24 cellular contexts compared by ENCODE assay signal in genomic region chr4:156676116-156676851, GRCh38.
"Had no signal": no experiment of that assay in that cellular context is flagged by ENCODE, and none has a peak within 500 bp of the region (broad histone marks: within the 10 kb centered on the region; RNA-seq: fewer than 3 reads in every experiment).

No MANE protein-coding gene starts in this region.

- H3K27ac Mint-ChIP-seq: activated naive CD8-positive, alpha-beta T cell; naive thymus-derived CD8-positive, alpha-beta T cell; progenitor cell of endocrine pancreas had no signal

- DNase-seq: activated CD4-positive, alpha-beta T cell treated with anti-CD3 and anti-CD28 coated beads for 4 hours; activated CD4-positive, alpha-beta T cell treated with anti-CD3 and anti-CD28 coated beads, Interleukin-2, amount 50 U/mL, for 48 hours; activated CD4-positive, CD25-positive, alpha-beta regulatory T cell; activated CD8-positive, alpha-beta memory T cell treated with anti-CD3 and anti-CD28 coated beads for 24 hours; activated effector memory CD4-positive, alpha-beta T cell treated with Interleukin-2 at 50 U/mL for 16 hours; activated naive CD4-positive, alpha-beta T cell treated with Interleukin-2 at 50 U/mL for 16 hours; anterior cingulate cortex; caudate nucleus; cortex of kidney; left cardiac atrium; left ventricle myocardium superior; naive thymus-derived CD8-positive, alpha-beta T cell; ovary; stimulated activated CD4-positive, alpha-beta T cell treated with anti-CD3 and anti-CD28 coated beads, Interleukin-15, amount 100 ng/mL, for 24 hours; stimulated activated CD4-positive, alpha-beta T cell treated with anti-CD3 and anti-CD28 coated beads, Interleukin-2, amount 100 ng/mL, for 24 hours; stimulated activated naive CD4-positive, alpha-beta T cell had no signal

- H3K27me3 Mint-ChIP-seq: activated naive CD8-positive, alpha-beta T cell; naive thymus-derived CD8-positive, alpha-beta T cell; progenitor cell of endocrine pancreas had no signal

- H3K4me1 Mint-ChIP-seq: naive thymus-derived CD8-positive, alpha-beta T cell had no signal

- H3K36me3 Mint-ChIP-seq: activated naive CD8-positive, alpha-beta T cell; naive thymus-derived CD8-positive, alpha-beta T cell had no signal

- H3K4me2 ChIP-seq: hepatocyte had no signal

- H3K4me3 ChIP-seq: body of pancreas, gastroesophageal sphincter, hepatocyte, ovary, suprapubic skin, tibial nerve had no signal

- H3K27ac ChIP-seq: body of pancreas, gastroesophageal sphincter, hepatocyte, ovary, suprapubic skin, tibial nerve had no signal

- H3K9me3 ChIP-seq: body of pancreas, gastroesophageal sphincter, ovary, suprapubic skin, tibial nerve had no signal

- H3K4me3 Mint-ChIP-seq: activated naive CD8-positive, alpha-beta T cell; naive thymus-derived CD8-positive, alpha-beta T cell had no signal

- H3K36me3 ChIP-seq: gastroesophageal sphincter, ovary, suprapubic skin, tibial nerve had no signal

- ATAC-seq: body of pancreas; gastroesophageal sphincter; naive thymus-derived CD8-positive, alpha-beta T cell; sciatic nerve had no signal

- H3K79me2 ChIP-seq: hepatocyte had no signal

- H2AFZ ChIP-seq: hepatocyte had no signal

- H3K27me3 ChIP-seq: body of pancreas, gastroesophageal sphincter, hepatocyte, ovary, suprapubic skin, tibial nerve had no signal
